In the genomic region with DNA sequence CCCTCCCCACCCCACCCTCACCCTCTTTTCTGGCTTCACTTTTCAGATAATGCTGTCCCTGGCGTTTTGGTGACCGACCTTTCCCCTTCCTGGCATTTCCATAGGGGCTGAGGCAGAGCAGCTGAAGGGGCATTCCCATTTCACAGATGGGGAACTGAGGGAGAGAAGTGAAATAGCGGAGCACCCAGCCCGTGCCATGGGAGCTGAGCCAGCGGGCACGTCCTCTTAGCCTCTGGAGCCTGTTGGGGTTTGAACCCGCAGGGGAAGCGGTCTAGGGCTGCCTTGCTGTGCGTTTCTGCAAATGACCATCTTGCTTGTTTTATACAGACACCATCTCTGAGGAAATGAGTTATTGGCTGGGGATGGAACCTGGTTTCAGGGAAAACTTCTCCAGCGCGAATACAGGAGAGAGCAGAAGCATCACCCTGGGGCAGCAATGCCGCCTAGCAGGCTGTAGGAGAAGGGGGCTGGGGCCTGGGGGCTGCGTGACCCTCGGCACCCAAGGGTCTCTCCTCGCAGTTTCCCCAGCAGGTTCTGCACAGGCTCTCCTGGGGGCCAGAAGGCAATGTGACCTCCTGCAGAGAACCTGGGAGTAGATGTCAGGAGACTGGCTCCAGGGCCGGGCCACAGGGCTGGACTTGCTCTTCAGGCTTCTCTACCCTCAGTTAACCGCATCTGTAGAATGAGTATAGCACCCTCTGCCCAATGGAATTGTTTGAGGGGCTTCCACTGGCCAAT, we compare ENCODE assay signal across 9 cellular contexts. TPM values are rescaled to one million over a fixed set of nuclear protein-coding genes. Genes with fewer than 3 reads are reported as not detected.
A peak's percentile ranks its signal among the peaks of the same experiment; 100 is the strongest.
DNase-seq lines count a peak whose midpoint lies in the region; ATAC-seq and TF ChIP-seq lines count a peak whose summit lies in the region.
"Had no signal": no experiment of that assay in that cellular context is flagged by ENCODE, and none has a peak within 500 bp of the region (broad histone marks: within the 10 kb centered on the region; RNA-seq: fewer than 3 reads in every experiment).

No MANE protein-coding gene starts in this region.

- no peaks in the 10 kb centered on the region for H3K36me3 ChIP-seq in ACC112 (ENCODE audit: insufficient read depth, low read length)
- H3K36me3 ChIP-seq in left lung: no peaks in the 10 kb centered on the region
- no peaks in the 10 kb centered on the region for H3K36me3 ChIP-seq in thymus (ENCODE audit: control insufficient read depth, insufficient read depth)

- H3K27ac ChIP-seq in ACC112 (ENCODE audit: low read depth, low read length): no peak overlapping the region
- peak overlapping the region; percentile 55 for H3K27ac ChIP-seq in angular gyrus (ENCODE audit: low read depth, low read length)
- peak overlapping the region in 1 of 2 donors; percentile 92 for H3K27ac ChIP-seq in left lung
- H3K27ac ChIP-seq in thymus (ENCODE audit: low read depth): peak overlapping the region; percentile 52
- H3K27ac ChIP-seq: epithelial cell of prostate had no signal

- H3K79me2 ChIP-seq in ACC112 (ENCODE audit: control insufficient read depth, insufficient read depth, low read length, unreplicated experiment): peaks cover 49% of the 10 kb centered on the region

- no peak for TF ChIP-seq CTCF in left lung (IDR thresholded peaks at IDR 0.05)

- H3K4me1 ChIP-seq in ACC112 (ENCODE audit: control insufficient read depth, insufficient read depth, low read length, unreplicated experiment) (peaks cover 34% of the 10 kb centered on the region), left lung (peaks cover 22 to 75% of the 10 kb centered on the region in 2 donors), thymus (ENCODE audit: control insufficient read depth, insufficient read depth, low read length) (no peaks in the 10 kb centered on the region)

- ATAC-seq in HG02571 (IDR thresholded peaks at IDR 0.05; ENCODE audit: unreplicated experiment) (peak; percentile 13), left lung (peak; percentile 29), GM18519 (IDR thresholded peaks at IDR 0.05; ENCODE audit: low FRiP score, unreplicated experiment) (no peak)

- WGBS in thymus: 79% methylated on average over 17 of the region's 17 CpGs

- H3K9me3 ChIP-seq in left lung (no peaks in the 10 kb centered on the region), thymus (ENCODE audit: control insufficient read depth) (no peaks in the 10 kb centered on the region)

- DNase-seq in left lung: peak; percentile 77 to 89
- DNase-seq in ecto neural progenitor cell (ENCODE audit: low spot score): no peak
- DNase-seq in midbrain (lab: John Stamatoyannopoulos, UW): no peak

- intact Hi-C loops in left lung (cut with DNase I): no loop called here

- no peak overlapping the region for H2AFZ ChIP-seq in ACC112 (ENCODE audit: low read length, unreplicated experiment)

- H3K27me3 ChIP-seq in ACC112 (ENCODE audit: insufficient read depth, low read length) (no peaks in the 10 kb centered on the region), left lung (no peaks in the 10 kb centered on the region), thymus (ENCODE audit: control insufficient read depth, insufficient read depth) (peaks cover 24% of the 10 kb centered on the region)

- peak overlapping the region; percentile 92 for H3K4me3 ChIP-seq in ACC112 (ENCODE audit: low read depth, low read length)
- H3K4me3 ChIP-seq in left lung: peak overlapping the region; percentile 80 to 90
- peak overlapping the region; percentile 75 for H3K4me3 ChIP-seq in thymus (ENCODE audit: low read length)

RNA-seq across cellular contexts. Expression of a gene that starts 1.5 kb away (rescaled TPM):
- 10 to 100 TPM; 42.2 to 63.5 TPM for total RNA-seq in left lung
- polyA plus RNA-seq in thymus: 4.4 TPM

Comparison
In these comparisons a context has a peak if more than half of its experiments do, and no peak if none do; other contexts are left out.
1. DNase-seq: peak in left lung (2 of 2); none in ecto neural progenitor cell (single experiment) and midbrain (single experiment).
2. Peak in every context shown above with its lines, with median percentiles within 50 percentile points of each other: H3K4me3 ChIP-seq.